2 cellular contexts compared by ENCODE assay signal in genomic region chr14:65226824-65227604, GRCh38.
TF ChIP-seq lines count a peak whose summit lies in the region.

No MANE protein-coding gene starts in this region.

TF ChIP-seq in H1, 55 proteins besides CTCF, POLR2A, EP300 and RAD21:
- TF ChIP-seq CEBPB (IDR thresholded peaks at IDR 0.05; ENCODE audit: low read depth, low read length), result peak; percentile 85; the same call in 1 of the 2 replicates
- no peak for TF ChIP-seq SP4 (IDR thresholded peaks at IDR 0.05; ENCODE audit: low read length)
TF ChIP-seq in H1: peak in this region for 1.

TF ChIP-seq in SK-N-SH, 30 proteins besides CTCF, POLR2A, EP300 and RAD21:
- no peak for TF ChIP-seq ELF1 (IDR thresholded peaks at IDR 0.05)
- no peak for TF ChIP-seq POLR2AphosphoS5 (IDR thresholded peaks at IDR 0.05; ENCODE audit: low read depth, low read length)
- TF ChIP-seq USF2 (IDR thresholded peaks at IDR 0.05; ENCODE audit: borderline replicate concordance, low read depth, low read length), result no peak
TF ChIP-seq in SK-N-SH: peak in this region for 0.
